In genomic region chr2:144648837-144649485, GRCh38 we compare ENCODE assay signal across 24 cellular contexts.
DNase-seq lines count a peak whose midpoint lies in the region; ATAC-seq, FAIRE-seq and TF ChIP-seq lines count a peak whose summit lies in the region.
"Had no signal": no experiment of that assay in that cellular context is flagged by ENCODE, and none has a peak within 500 bp of the region (broad histone marks: within the 10 kb centered on the region; RNA-seq: fewer than 3 reads in every experiment).

No MANE protein-coding gene starts in this region.

- H2BK120ac ChIP-seq in H1 (replicated peaks; ENCODE audit: low read depth, low read length) (no peak overlapping the region), mesendoderm (ENCODE audit: low read depth, low read length) (no peak overlapping the region)

- DNase-seq in DND-41 (no peak), NOMO-1 treated with DMSO at 0.1 percent for 48 hours (lab: John Stamatoyannopoulos, UW; ENCODE audit: unreplicated experiment) (peak; percentile 53), H1 (ENCODE audit: low read depth in 1 of 2, low spot score in 2 of 2) (no peak), mesendoderm (peak; percentile 14), putamen (ENCODE audit: low spot score) (no peak), glomerular visceral epithelial cell (ENCODE audit: extremely low spot score) (no peak), NCI-H2171 (lab: John Stamatoyannopoulos, UW) (no peak), GM13977 (ENCODE audit: low spot score) (no peak)
- DNase-seq: activated CD4-positive, alpha-beta T cell treated with anti-CD3 and anti-CD28 coated beads, Interleukin-2, amount 50 U/mL, for 48 hours; activated CD4-positive, CD25-positive, alpha-beta regulatory T cell; activated naive CD4-positive, alpha-beta T cell treated with anti-CD3 and anti-CD28 coated beads for 36 hours; adrenal gland; AML-193; brain microvascular endothelial cell; CD4-positive, alpha-beta memory T cell; heart right ventricle; NCI-H1436; NCI-H2107; PC-3; SHP77 treated with DMSO at 0.1 percent for 48 hours; spleen; SW 1271; T-helper 9 cell had no signal

- no peak for TF ChIP-seq CTCF in DND-41 (IDR thresholded peaks at IDR 0.05; ENCODE audit: borderline replicate concordance, extremely low read depth, low read length, poor library complexity, severe bottlenecking)
- no peak for TF ChIP-seq CTCF in H1 (IDR thresholded peaks at IDR 0.05; ENCODE audit: control extremely low read depth in 1 of 3, insufficient read depth in 1 of 3, low read depth in 1 of 3, low read length in 3 of 3)
- TF ChIP-seq CTCF in GM13977 (IDR thresholded peaks at IDR 0.05; ENCODE audit: extremely low read depth, insufficient read depth, missing control alignments) = no peak

- CTCF ChIA-PET in H1 (lab: Charles Lee; ENCODE audit: partially characterized antibody) = interaction anchor here (0.6 to 0.7 kb wide), 2 partner anchors 11 to 241 kb away, joined by 4 read pairs; no protein-coding TSS in a partner anchor

- no peak overlapping the region for H3K23ac ChIP-seq in H1 (ENCODE audit: insufficient read length)
- no peak overlapping the region for H3K23ac ChIP-seq in mesendoderm (ENCODE audit: low read length)

- no peaks in the 10 kb centered on the region for H3K23me2 ChIP-seq in H1 (ENCODE audit: low read depth, low read length)

- H2AFZ ChIP-seq in DND-41 (ENCODE audit: low read depth, low read length) (peak overlapping the region; percentile 39), H1 (ENCODE audit: low read length) (peak overlapping the region; percentile 81)

- H3K4me2 ChIP-seq in DND-41 (ENCODE audit: insufficient read depth, low read length) = no peak overlapping the region
- peak overlapping the region; percentile 48 to 61 for H3K4me2 ChIP-seq in H1 (ENCODE audit: insufficient read depth in 1 of 2, low read depth in 2 of 2, low read length in 2 of 2)
- H3K4me2 ChIP-seq in mesendoderm (ENCODE audit: low read length) = no peak overlapping the region

- 29% methylated on average over 14 of the region's 14 CpGs; no CpG with 5 or more reads in 1 of the 2 experiments for WGBS in H1 (ENCODE audit: extremely low coverage in 1 of 2, insufficient coverage in 1 of 2, insufficient read length in 1 of 2, insufficient replicate concordance in 2 of 2, low coverage in 1 of 2, low lambda C conversion rate in 2 of 2, missing lambda C conversion rate in 1 of 2), 2 experiments
- WGBS in mesendoderm (ENCODE audit: extremely low coverage, insufficient coverage, low lambda C conversion rate) = no CpG with 5 or more reads among the region's 14 CpGs

- no peak overlapping the region for H4K91ac ChIP-seq in H1 (replicated peaks; ENCODE audit: insufficient read length, low read length)

- H3K4ac ChIP-seq in H1 (replicated peaks; ENCODE audit: insufficient read length, low read depth, low read length) (no peak overlapping the region), mesendoderm (ENCODE audit: low read depth, low read length) (no peak overlapping the region)

- H3K9ac ChIP-seq in DND-41 (ENCODE audit: low read depth, low read length) = no peak overlapping the region
- peak overlapping the region in 1 of 4 experiments; percentile 29; a peak in 1 of 7 replicates for H3K9ac ChIP-seq in H1 (replicated peaks in 1 of 4; ENCODE audit: extremely low read depth in 1 of 4, low read depth in 3 of 4, low read length in 3 of 4)
- H3K9ac ChIP-seq in mesendoderm (ENCODE audit: low read length) = no peak overlapping the region

- H2BK5ac ChIP-seq in H1 (ENCODE audit: low read depth, low read length) (no peak overlapping the region), mesendoderm (ENCODE audit: low read length) (no peak overlapping the region)

- POLR2A ChIA-PET in H1 (lab: Charles Lee; ENCODE audit: partially characterized antibody) = interaction anchor here (0.7 kb wide), 1 partner anchor 11 kb away, joined by 4 read pairs; no protein-coding TSS in a partner anchor

- no peak overlapping the region for H3K14ac ChIP-seq in H1 (ENCODE audit: insufficient read length)

- peaks cover 3% of the 10 kb centered on the region for H3K9me3 ChIP-seq in DND-41 (ENCODE audit: insufficient read depth, low read length, severe bottlenecking)
- no peaks in the 10 kb centered on the region for H3K9me3 ChIP-seq in H1 (ENCODE audit: insufficient read depth in 2 of 2, low read depth in 1 of 2, low read length in 1 of 2)
- H3K9me3 ChIP-seq: adrenal gland, heart right ventricle, spleen had no signal

- no peak overlapping the region for H3K18ac ChIP-seq in H1 (ENCODE audit: extremely low read depth, low read length)
- no peak overlapping the region for H3K18ac ChIP-seq in mesendoderm (ENCODE audit: low read length)

- no peak overlapping the region for H3K4me3 ChIP-seq in DND-41 (ENCODE audit: low read depth in 1 of 2, low read length in 2 of 2)
- peak overlapping the region in 1 of 4 experiments; percentile 34; a peak in 2 of 8 replicates for H3K4me3 ChIP-seq in H1 (ENCODE audit: extremely low read depth in 1 of 4, insufficient read depth in 2 of 4, low read depth in 3 of 4, low read length in 4 of 4)
- H3K4me3 ChIP-seq in mesendoderm (ENCODE audit: low read length) = no peak overlapping the region
- H3K4me3 ChIP-seq: adrenal gland, heart right ventricle, spleen had no signal

- no peak for TF ChIP-seq POLR2A in H1 (IDR thresholded peaks at IDR 0.05; ENCODE audit: control extremely low read depth in 1 of 2, low read depth in 2 of 2, low read length in 2 of 2)

- H4K8ac ChIP-seq in H1 (ENCODE audit: extremely low read depth, insufficient read depth, low read length) = no peak overlapping the region
- H4K8ac ChIP-seq in mesendoderm (ENCODE audit: low read depth, low read length) = no peak overlapping the region

- no peak for TF ChIP-seq RAD21 in H1 (IDR thresholded peaks at IDR 0.05 in 1 of 2, conservative IDR thresholded peaks at IDR 0.05 in 1 of 2; ENCODE audit: low read depth in 2 of 2, low read length in 2 of 2)

- no peaks in the 10 kb centered on the region for H3K79me1 ChIP-seq in H1 (ENCODE audit: low read depth, low read length)
- no peaks in the 10 kb centered on the region for H3K79me1 ChIP-seq in mesendoderm (ENCODE audit: low read length)

- H3K56ac ChIP-seq in H1 (replicated peaks; ENCODE audit: insufficient read length, low read depth, low read length) (no peak overlapping the region), mesendoderm (ENCODE audit: low read length) (no peak overlapping the region)

- no peaks in the 10 kb centered on the region for H4K20me1 ChIP-seq in DND-41 (ENCODE audit: insufficient read depth, low read length)
- H4K20me1 ChIP-seq in H1 (replicated peaks in 1 of 2; ENCODE audit: control insufficient read depth in 1 of 2, insufficient read depth in 2 of 2, low read length in 2 of 2) = no peaks in the 10 kb centered on the region

- in situ Hi-C loops in GM13977 (cut with MboI; ENCODE audit: low pct_unique_long_range_greater_than_20kb, low sequenced_read_pairs, unreplicated experiment) = no loop called here

- H3K4me1 ChIP-seq in DND-41 (ENCODE audit: insufficient read depth, low read length) (no peaks in the 10 kb centered on the region), H1 (replicated peaks in 1 of 4; ENCODE audit: control insufficient read depth in 3 of 4, insufficient read depth in 4 of 4, low read length in 3 of 4) (peaks cover 1 to 5% (median 4%) of the 10 kb centered on the region in 4 experiments; a peak in 5 of 7 replicates), mesendoderm (ENCODE audit: control insufficient read depth, low read depth, low read length) (no peaks in the 10 kb centered on the region)
- H3K4me1 ChIP-seq: adrenal gland, spleen had no signal

- no peaks in the 10 kb centered on the region for H3K79me2 ChIP-seq in DND-41 (ENCODE audit: insufficient read depth, low read length)
- no peaks in the 10 kb centered on the region for H3K79me2 ChIP-seq in H1 (ENCODE audit: control insufficient read depth in 1 of 2, insufficient read depth in 2 of 2, low read length in 2 of 2)
- H3K79me2 ChIP-seq in mesendoderm (ENCODE audit: control insufficient read depth, insufficient read depth, low read length) = no peaks in the 10 kb centered on the region

- H2BK12ac ChIP-seq in H1 (ENCODE audit: low read depth, low read length) = no peak overlapping the region

- peak; percentile 28 for FAIRE-seq in H1 (lab: Jason Lieb, UNC)
- FAIRE-seq: GM12891 had no signal

- no peak overlapping the region for H2AK5ac ChIP-seq in H1 (ENCODE audit: low read depth, low read length)
- H2AK5ac ChIP-seq in mesendoderm (ENCODE audit: low read length) = no peak overlapping the region

- TF ChIP-seq EP300 in H1 (IDR thresholded peaks at IDR 0.05; ENCODE audit: borderline replicate concordance in 1 of 2, low read depth in 2 of 2, low read length in 2 of 2) = no peak

- no peak for ATAC-seq in DND-41 (ENCODE audit: insufficient read depth, low read depth)
- ATAC-seq: heart right ventricle, PC-3 had no signal

- H2BK20ac ChIP-seq in H1 (ENCODE audit: low read length) = no peak overlapping the region

- H2BK15ac ChIP-seq in H1 (ENCODE audit: low read length) (no peak overlapping the region), mesendoderm (replicated peaks; ENCODE audit: low read depth) (no peak overlapping the region)

- H3K27me3 ChIP-seq in DND-41 (ENCODE audit: insufficient read depth, low read length, poor library complexity) (no peaks in the 10 kb centered on the region), H1 (replicated peaks in 1 of 4; ENCODE audit: control insufficient read depth in 3 of 4, extremely low read depth in 1 of 4, insufficient read depth in 3 of 4, low read length in 3 of 4) (no peaks in the 10 kb centered on the region), mesendoderm (ENCODE audit: insufficient read depth, low read length, poor library complexity) (no peaks in the 10 kb centered on the region)
- H3K27me3 ChIP-seq: adrenal gland, brain microvascular endothelial cell, heart right ventricle, spleen had no signal

- H4K5ac ChIP-seq in H1 (ENCODE audit: insufficient read length, low read depth, low read length) = no peak overlapping the region
- no peak overlapping the region for H4K5ac ChIP-seq in mesendoderm (ENCODE audit: low read length)

- H3K27ac ChIP-seq in DND-41 (ENCODE audit: low read length) (no peak overlapping the region), H1 (ENCODE audit: low read depth, low read length) (no peak overlapping the region), mesendoderm (ENCODE audit: low read depth, low read length) (no peak overlapping the region)
- H3K27ac ChIP-seq: adrenal gland, brain microvascular endothelial cell, heart right ventricle, spleen had no signal

- H3K36me3 ChIP-seq in DND-41 (ENCODE audit: insufficient read depth, low read length) (no peaks in the 10 kb centered on the region), H1 (ENCODE audit: control insufficient read depth in 2 of 4, insufficient read depth in 4 of 4, low read length in 3 of 4) (no peaks in the 10 kb centered on the region), mesendoderm (ENCODE audit: control insufficient read depth, insufficient read depth, low read length) (no peaks in the 10 kb centered on the region)
- H3K36me3 ChIP-seq: adrenal gland, brain microvascular endothelial cell, heart right ventricle, spleen had no signal

TF ChIP-seq in H1, 55 proteins besides CTCF, POLR2A, EP300 and RAD21 (continues in another document):
- TF ChIP-seq RBBP5 (IDR thresholded peaks at IDR 0.05; ENCODE audit: borderline replicate concordance, low read depth, low read length) = no peak
- no peak for TF ChIP-seq SAP30 (IDR thresholded peaks at IDR 0.05; ENCODE audit: insufficient read depth, insufficient replicate concordance, low read length)
- TF ChIP-seq KDM1A (IDR thresholded peaks at IDR 0.05; ENCODE audit: borderline replicate concordance, low read length) = no peak
- TF ChIP-seq SIRT6 (IDR thresholded peaks at IDR 0.05; ENCODE audit: low read length) = no peak

Comparison
In these comparisons a context has a peak if more than half of its experiments do, and no peak if none do; other contexts are left out.
1. DNase-seq: peak in NOMO-1 treated with DMSO at 0.1 percent for 48 hours (single experiment) and mesendoderm (single experiment); none in DND-41 (single experiment), H1 (0 of 2), putamen (single experiment), glomerular visceral epithelial cell (single experiment), NCI-H2171 (single experiment) and GM13977 (single experiment).
2. H3K4me2 ChIP-seq: peak in H1 (2 of 2); none in DND-41 (single experiment) and mesendoderm (single experiment).